13 cellular contexts compared by ENCODE assay signal in genomic region chr7:30468041-30468440, GRCh38. TPM values are rescaled to one million over a fixed set of nuclear protein-coding genes. Genes with fewer than 3 reads are reported as not detected.
A peak's percentile ranks its signal among the peaks of the same experiment; 100 is the strongest.
DNase-seq lines count a peak whose midpoint lies in the region; ATAC-seq and TF ChIP-seq lines count a peak whose summit lies in the region.
"Had no signal": no experiment of that assay in that cellular context is flagged by ENCODE, and none has a peak within 500 bp of the region (broad histone marks: within the 10 kb centered on the region; RNA-seq: fewer than 3 reads in every experiment).

No MANE protein-coding gene starts in this region.

- H4K20me1 ChIP-seq in hepatocyte (ENCODE audit: insufficient read depth, poor library complexity, severe bottlenecking): no peaks in the 10 kb centered on the region

- peak overlapping the region; percentile 19 to 66 for H3K27ac Mint-ChIP-seq in T-cell
- peak overlapping the region; percentile 57 to 60 for H3K27ac Mint-ChIP-seq in stimulated activated naive CD8-positive, alpha-beta T cell treated with anti-CD3 and anti-CD28 coated beads, Interleukin-15, amount 100 ng/mL, for 72 hours

- H3K4me1 ChIP-seq in hepatocyte (ENCODE audit: insufficient read depth): peaks cover 44% of the 10 kb centered on the region

- no peaks in the 10 kb centered on the region for H3K36me3 ChIP-seq in hepatocyte (replicated peaks; ENCODE audit: insufficient read depth, low read depth)
- H3K36me3 ChIP-seq: pancreas had no signal

- TF ChIP-seq CTCF in hepatocyte (IDR thresholded peaks at IDR 0.05; ENCODE audit: poor library complexity): no peak
- TF ChIP-seq CTCF in GM13977 (IDR thresholded peaks at IDR 0.05; ENCODE audit: extremely low read depth, insufficient read depth, missing control alignments): no peak

- no peaks in the 10 kb centered on the region for H3K27me3 Mint-ChIP-seq in T-cell
- H3K27me3 Mint-ChIP-seq in stimulated activated naive CD8-positive, alpha-beta T cell treated with anti-CD3 and anti-CD28 coated beads, Interleukin-15, amount 100 ng/mL, for 72 hours: no peaks in the 10 kb centered on the region

- no peaks in the 10 kb centered on the region for H3K9me3 Mint-ChIP-seq in T-cell
- H3K9me3 Mint-ChIP-seq in stimulated activated naive CD8-positive, alpha-beta T cell treated with anti-CD3 and anti-CD28 coated beads, Interleukin-15, amount 100 ng/mL, for 72 hours: no peaks in the 10 kb centered on the region

- H3K9me2 ChIP-seq in hepatocyte (replicated peaks; ENCODE audit: insufficient read depth): no peaks in the 10 kb centered on the region

- ATAC-seq in T-cell (replicated peaks in 1 of 4): no peak
- ATAC-seq in stimulated activated naive CD8-positive, alpha-beta T cell treated with anti-CD3 and anti-CD28 coated beads, Interleukin-15, amount 100 ng/mL, for 72 hours: no peak
- no peak for ATAC-seq in GM18873 (IDR thresholded peaks at IDR 0.05; ENCODE audit: low FRiP score, unreplicated experiment)

- H3K79me2 ChIP-seq in hepatocyte: peaks cover 4% of the 10 kb centered on the region

- no peak overlapping the region for H3K4me3 ChIP-seq in hepatocyte
- H3K4me3 ChIP-seq: pancreas, SK-N-MC had no signal

- peak overlapping the region; percentile 84 for H3K27ac ChIP-seq in hepatocyte
- H3K27ac ChIP-seq: SK-N-MC had no signal

- in situ Hi-C loops in GM13977 (cut with MboI; ENCODE audit: low pct_unique_long_range_greater_than_20kb, low sequenced_read_pairs, unreplicated experiment): no loop called here

- POLR2A ChIA-PET in T-cell (lab: Charles Lee): interaction anchor here in 1 of 2 donors (0.6 kb wide), 1 partner anchor 246 kb away, joined by 3 read pairs; no protein-coding TSS in a partner anchor

- peak; percentile 14 for DNase-seq in KG1 (lab: John Stamatoyannopoulos, UW)
- no peak for DNase-seq in T-cell
- no peak for DNase-seq in hepatocyte (ENCODE audit: low spot score)
- no peak for DNase-seq in stimulated activated naive CD8-positive, alpha-beta T cell treated with anti-CD3 and anti-CD28 coated beads, Interleukin-15, amount 100 ng/mL, for 72 hours
- no peak for DNase-seq in GM13977 (ENCODE audit: low spot score)
- no peak for DNase-seq in central memory CD4-positive, alpha-beta T cell
- DNase-seq in activated CD4-positive, alpha-beta T cell treated with anti-CD3 and anti-CD28 coated beads, Interleukin-2, amount 50 U/mL, for 1 hour: no peak
- DNase-seq: activated CD4-positive, alpha-beta T cell treated with anti-CD3 and anti-CD28 coated beads for 48 hours; NCI-H1417; NCI-H82; pancreas had no signal

- CTCF ChIA-PET in T-cell (lab: Charles Lee): interaction anchor here in 1 of 2 donors (1.0 kb wide), 1 partner anchor 12 kb away, joined by 4 read pairs; no protein-coding TSS in a partner anchor

- no peaks in the 10 kb centered on the region for H3K9me3 ChIP-seq in hepatocyte (ENCODE audit: low read depth)
- H3K9me3 ChIP-seq: pancreas had no signal

- peaks cover 75 to 81% (median 78%) of the 10 kb centered on the region in 3 donors for H3K4me1 Mint-ChIP-seq in T-cell
- H3K4me1 Mint-ChIP-seq in stimulated activated naive CD8-positive, alpha-beta T cell treated with anti-CD3 and anti-CD28 coated beads, Interleukin-15, amount 100 ng/mL, for 72 hours: peaks cover 78% of the 10 kb centered on the region

- H3K4me2 ChIP-seq in hepatocyte: no peak overlapping the region

- peaks cover 26% of the 10 kb centered on the region for H3K36me3 Mint-ChIP-seq in T-cell

- no peak overlapping the region for H2AFZ ChIP-seq in hepatocyte

- H3K27me3 ChIP-seq in hepatocyte: no peaks in the 10 kb centered on the region
- H3K27me3 ChIP-seq: pancreas had no signal

- 85% methylated on average over 2 of the region's 2 CpGs for WGBS in hepatocyte (ENCODE audit: low lambda C conversion rate, missing lambda C conversion rate)

- no peak overlapping the region for H3K4me3 Mint-ChIP-seq in T-cell
- no peak overlapping the region for H3K4me3 Mint-ChIP-seq in stimulated activated naive CD8-positive, alpha-beta T cell treated with anti-CD3 and anti-CD28 coated beads, Interleukin-15, amount 100 ng/mL, for 72 hours

RNA-seq across cellular contexts. Expression of gene NOD1, which starts 10.5 kb away (rescaled TPM):
- 10 to 100 TPM; 15.6 to 24.6 (median 19.4) TPM for total RNA-seq in T-cell
- total RNA-seq in hepatocyte: 6.1 and 6.9 TPM in 2 replicates
- 3.0 and 7.5 TPM in 2 replicates for polyA plus RNA-seq in hepatocyte

RNA-seq across cellular contexts. Expression of gene GGCT, which starts 36.6 kb away (rescaled TPM):
- total RNA-seq in T-cell: 10 to 100 TPM in 4 of 5 donors, 1 to 10 TPM in 1; 7.4 to 14.1 (median 12.5) TPM
- total RNA-seq in hepatocyte: 43.4 and 47.2 TPM in 2 replicates
- polyA plus RNA-seq in hepatocyte: 46.9 and 55.7 TPM in 2 replicates
